Comparison of ENCODE assay signal across 8 cellular contexts in the genomic region with DNA sequence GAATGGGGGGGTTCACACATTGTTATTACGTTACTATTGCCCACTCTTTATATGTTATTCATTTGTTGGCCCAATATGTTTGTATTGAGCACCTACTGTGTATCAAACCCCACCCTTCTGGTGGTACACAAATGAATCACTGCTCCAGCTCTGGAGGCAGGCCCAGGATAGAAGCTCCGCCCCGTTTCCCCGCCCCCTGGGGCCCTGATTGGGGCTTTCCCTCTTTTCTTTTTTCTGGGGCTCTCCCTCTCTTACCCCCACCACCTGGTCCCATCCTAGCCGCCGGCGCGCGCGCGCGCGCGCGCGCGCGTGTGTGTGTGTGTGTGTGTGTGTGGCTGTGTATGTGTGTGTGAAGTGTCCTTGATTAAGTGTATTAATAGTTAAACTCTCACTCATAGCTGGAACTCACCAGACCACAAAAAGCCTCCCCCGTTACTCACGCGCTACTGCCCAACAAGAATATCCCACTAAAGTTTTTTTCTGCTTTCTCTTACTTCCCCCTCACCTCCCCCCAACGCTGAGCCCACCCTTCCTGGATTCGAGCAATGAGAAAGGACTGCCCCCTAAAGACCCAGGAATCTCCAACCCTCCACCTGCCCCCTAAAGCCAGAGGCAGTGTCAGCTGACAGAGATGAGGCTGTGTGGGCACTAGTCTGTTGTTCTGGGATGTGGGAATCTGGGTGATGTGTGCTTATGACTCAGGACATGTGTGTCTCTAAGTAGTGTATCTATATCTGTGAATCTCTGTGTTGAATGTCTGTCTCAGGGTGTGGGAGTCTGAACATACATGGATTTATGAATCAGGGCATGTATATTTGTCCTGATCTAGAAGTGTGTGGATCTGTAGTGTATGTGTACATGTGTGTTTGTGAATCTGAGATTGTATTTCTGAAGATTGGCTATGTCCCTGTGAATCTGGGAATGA. TPM values are rescaled to one million over a fixed set of nuclear protein-coding genes. Genes with fewer than 3 reads are reported as not detected.
DNase-seq lines count a peak whose midpoint lies in the region; ATAC-seq, FAIRE-seq and TF ChIP-seq lines count a peak whose summit lies in the region.

No MANE protein-coding gene starts in this region.

- no peak overlapping the region for H3K27ac Mint-ChIP-seq in activated naive CD4-positive, alpha-beta T cell treated with anti-CD3 and anti-CD28 coated beads, Interleukin-2, amount 10 ng/mL, durations not matched to agents 7 days and 5 days
- peak overlapping the region; percentile 20 for H3K27ac Mint-ChIP-seq in neural crest cell (ENCODE audit: unreplicated experiment)
- peak overlapping the region; percentile 74 for H3K27ac Mint-ChIP-seq in type B pancreatic cell

- H3K79me2 ChIP-seq in OCI-LY7 (ENCODE audit: insufficient read depth, low read depth, low read length), result peaks cover 85% of the 10 kb centered on the region

- H3K9me2 ChIP-seq in OCI-LY7 (ENCODE audit: insufficient read depth, low read length), result no peaks in the 10 kb centered on the region

- ATAC-seq in A549 (peak; percentile 20 to 53; a peak in 3 of 6 replicates), GM18519 (IDR thresholded peaks at IDR 0.05; ENCODE audit: low FRiP score, unreplicated experiment) (peak; percentile 29), HG02981 (IDR thresholded peaks at IDR 0.05; ENCODE audit: unreplicated experiment) (peak; percentile 37)

- DNase-seq in A549 (ENCODE audit: low read depth in 1 of 2, low spot score in 1 of 2) (peak; percentile 64 to 88), OCI-LY7 (ENCODE audit: low spot score) (peak; percentile 87), frontal cortex (ENCODE audit: low spot score in 2 of 2) (peak; percentile 89 to 91), neural crest cell (ENCODE audit: low read depth, low spot score) (peak; percentile 47), type B pancreatic cell (ENCODE audit: extremely low spot score, unreplicated experiment) (no peak)
- peak; percentile 72 for DNase-seq in activated naive CD4-positive, alpha-beta T cell treated with anti-CD3 and anti-CD28 coated beads, Interleukin-2, amount 10 ng/mL, durations not matched to agents 7 days and 5 days

- peaks cover 34% of the 10 kb centered on the region for H3K4me1 Mint-ChIP-seq in activated naive CD4-positive, alpha-beta T cell treated with anti-CD3 and anti-CD28 coated beads, Interleukin-2, amount 10 ng/mL, durations not matched to agents 7 days and 5 days
- H3K4me1 Mint-ChIP-seq in neural crest cell (peaks cover 67% of the 10 kb centered on the region), type B pancreatic cell (ENCODE audit: unreplicated experiment) (peaks cover 37% of the 10 kb centered on the region)

- H3K9me3 ChIP-seq in A549 (no peaks in the 10 kb centered on the region), OCI-LY7 (ENCODE audit: low read length) (no peaks in the 10 kb centered on the region)

- intact Hi-C loops in OCI-LY7 (cut with micrococcal nuclease; ENCODE audit: unreplicated experiment), result no loop called here

- H3K9me3 Mint-ChIP-seq in activated naive CD4-positive, alpha-beta T cell treated with anti-CD3 and anti-CD28 coated beads, Interleukin-2, amount 10 ng/mL, durations not matched to agents 7 days and 5 days, result no peaks in the 10 kb centered on the region
- H3K9me3 Mint-ChIP-seq in neural crest cell, result no peaks in the 10 kb centered on the region
- no peaks in the 10 kb centered on the region for H3K9me3 Mint-ChIP-seq in type B pancreatic cell

- TF ChIP-seq POLR2A in A549 (IDR thresholded peaks at IDR 0.05; ENCODE audit: low read length), result no peak

- CTCF ChIA-PET in A549 (lab: Yijun Ruan, JAX), result interaction anchor here (0.6 to 17.1 kb wide), 5 partner anchors 17 to 725 kb away, joined by 3 to 195 read pairs (median 10); no protein-coding TSS in a partner anchor
- CTCF ChIA-PET in OCI-LY7 (lab: Charles Lee; ENCODE audit: unreplicated experiment), result interaction anchor here (0.5 to 3.1 kb wide), 2 partner anchors 17 to 57 kb away, joined by 3 to 20 read pairs; no protein-coding TSS in a partner anchor
- CTCF ChIA-PET in activated naive CD4-positive, alpha-beta T cell treated with anti-CD3 and anti-CD28 coated beads, Interleukin-2, amount 10 ng/mL, durations not matched to agents 7 days and 5 days (lab: Charles Lee), result interaction anchor here (0.9 to 3.1 kb wide), 2 partner anchors 17 to 20 kb away, joined by 3 to 23 read pairs; no protein-coding TSS in a partner anchor

- H3K27ac ChIP-seq in A549 (peak overlapping the region; percentile 66 to 98), OCI-LY7 (ENCODE audit: low read depth, low read length, poor library complexity, severe bottlenecking) (peak overlapping the region; percentile 89)

- 7% methylated on average over 23 of the region's 23 CpGs for WGBS in A549 (ENCODE audit: missing lambda C conversion rate)

- H3K4me3 ChIP-seq in A549 (peak overlapping the region; percentile 16; the same call in 2 of the 3 replicates), OCI-LY7 (ENCODE audit: low read depth, low read length, poor library complexity, severe bottlenecking) (peak overlapping the region; percentile 94)

- peaks cover 89% of the 10 kb centered on the region for H3K27me3 Mint-ChIP-seq in activated naive CD4-positive, alpha-beta T cell treated with anti-CD3 and anti-CD28 coated beads, Interleukin-2, amount 10 ng/mL, durations not matched to agents 7 days and 5 days
- peaks cover 11% of the 10 kb centered on the region for H3K27me3 Mint-ChIP-seq in neural crest cell (ENCODE audit: low read depth)
- H3K27me3 Mint-ChIP-seq in type B pancreatic cell, result no peaks in the 10 kb centered on the region

- BruUV-seq in OCI-LY7 (replicated peaks; lab: Mats Ljungman, UMichigan), result TSS peak; percentile 46

- TF ChIP-seq CTCF in A549 (IDR thresholded peaks at IDR 0.05) (no peak), OCI-LY7 (conservative IDR thresholded peaks at IDR 0.05; ENCODE audit: low read length) (no peak), neural crest cell (conservative IDR thresholded peaks at IDR 0.05) (no peak), type B pancreatic cell (conservative IDR thresholded peaks at IDR 0.05) (no peak)

- TF ChIP-seq RAD21 in A549 (conservative IDR thresholded peaks at IDR 0.05 in 1 of 2, IDR thresholded peaks at IDR 0.05 in 1 of 2), result no peak

- FAIRE-seq in A549 (lab: Jason Lieb, UNC), result no peak
- no peak for FAIRE-seq in frontal cortex (lab: Jason Lieb, UNC)

- POLR2A ChIA-PET in A549 (lab: Yijun Ruan, JAX) (interaction anchor here (0.7 to 2.3 kb wide), 4 partner anchors 8 to 17 kb away, joined by 3 to 13 read pairs (median 4); no protein-coding TSS in a partner anchor), OCI-LY7 (lab: Charles Lee) (interaction anchor here (0.6 to 8.9 kb wide), 7 partner anchors 8 to 517 kb away, joined by 3 to 73 read pairs (median 4); no protein-coding TSS in a partner anchor)

- no peak for TF ChIP-seq EP300 in A549 (IDR thresholded peaks at IDR 0.05)

- H3K4me1 ChIP-seq in A549, result peaks cover 81% of the 10 kb centered on the region
- peaks cover 72% of the 10 kb centered on the region for H3K4me1 ChIP-seq in OCI-LY7 (ENCODE audit: insufficient read depth, low read length, poor library complexity, severe bottlenecking)

- H4K20me1 ChIP-seq in OCI-LY7 (ENCODE audit: insufficient read depth, low read length), result peaks cover 20% of the 10 kb centered on the region; the same call in 1 of the 2 replicates

- peaks cover 7% of the 10 kb centered on the region; the same call in 1 of the 2 replicates for H3K36me3 ChIP-seq in OCI-LY7 (ENCODE audit: insufficient read depth, low read length)

- no peak overlapping the region for H3K4me3 Mint-ChIP-seq in activated naive CD4-positive, alpha-beta T cell treated with anti-CD3 and anti-CD28 coated beads, Interleukin-2, amount 10 ng/mL, durations not matched to agents 7 days and 5 days
- H3K4me3 Mint-ChIP-seq in neural crest cell, result peak overlapping the region; percentile 35
- H3K4me3 Mint-ChIP-seq in type B pancreatic cell, result peak overlapping the region; percentile 98

- H3K36me3 Mint-ChIP-seq in activated naive CD4-positive, alpha-beta T cell treated with anti-CD3 and anti-CD28 coated beads, Interleukin-2, amount 10 ng/mL, durations not matched to agents 7 days and 5 days, result no peaks in the 10 kb centered on the region
- no peaks in the 10 kb centered on the region for H3K36me3 Mint-ChIP-seq in neural crest cell (ENCODE audit: low read depth)
- no peaks in the 10 kb centered on the region for H3K36me3 Mint-ChIP-seq in type B pancreatic cell

- H3K4me2 ChIP-seq in A549 (peak overlapping the region; percentile 99), OCI-LY7 (ENCODE audit: low read length) (peak overlapping the region; percentile 98)

- H2AFZ ChIP-seq in OCI-LY7 (ENCODE audit: low read length), result no peak overlapping the region

TF ChIP-seq in A549, 52 proteins besides CTCF, POLR2A, EP300 and RAD21 (continues in another document):
- TF ChIP-seq FOSL2 (IDR thresholded peaks at IDR 0.05) (no peak), FOSL2 (CRISPR knock-in tag; IDR thresholded peaks at IDR 0.05) (peak; percentile 53), ZFP36 (IDR thresholded peaks at IDR 0.05; ENCODE audit: borderline replicate concordance, partially characterized antibody) (no peak), JUN (IDR thresholded peaks at IDR 0.05) (0 out of 5 replicates have a peak, but pooled peaks of 1 of the 2 experiments have one; percentile 28), HEYL (CRISPR knock-in tag; IDR thresholded peaks at IDR 0.05) (no peak), NFE2L2 (conservative IDR thresholded peaks at IDR 0.05; ENCODE audit: low read length) (no peak)
- TF ChIP-seq, protein P1, sequence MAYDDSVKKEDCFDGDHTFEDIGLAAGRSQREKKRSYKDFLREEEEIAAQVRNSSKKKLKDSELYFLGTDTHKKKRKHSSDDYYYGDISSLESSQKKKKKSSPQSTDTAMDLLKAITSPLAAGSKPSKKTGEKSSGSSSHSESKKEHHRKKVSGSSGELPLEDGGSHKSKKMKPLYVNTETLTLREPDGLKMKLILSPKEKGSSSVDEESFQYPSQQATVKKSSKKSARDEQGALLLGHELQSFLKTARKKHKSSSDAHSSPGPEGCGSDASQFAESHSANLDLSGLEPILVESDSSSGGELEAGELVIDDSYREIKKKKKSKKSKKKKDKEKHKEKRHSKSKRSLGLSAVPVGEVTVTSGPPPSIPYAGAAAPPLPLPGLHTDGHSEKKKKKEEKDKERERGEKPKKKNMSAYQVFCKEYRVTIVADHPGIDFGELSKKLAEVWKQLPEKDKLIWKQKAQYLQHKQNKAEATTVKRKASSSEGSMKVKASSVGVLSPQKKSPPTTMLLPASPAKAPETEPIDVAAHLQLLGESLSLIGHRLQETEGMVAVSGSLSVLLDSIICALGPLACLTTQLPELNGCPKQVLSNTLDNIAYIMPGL (CRISPR knock-in tag; IDR thresholded peaks at IDR 0.05; ENCODE audit: borderline replicate concordance), result no peak

RNA-seq across cellular contexts. Expression of gene CXXC5, which starts 4.0 kb away (rescaled TPM):
- polyA plus RNA-seq in A549 (2011; rRNA removed), result 16.7 and 18.1 TPM in 2 replicates
- polyA plus RNA-seq in A549 (2012; cell fraction: cytosol; rRNA removed), result 19.5 and 34.4 TPM in 2 replicates
- 24.3 and 27.2 TPM in 2 replicates for polyA plus RNA-seq in A549 (2012; cell fraction: nucleus; rRNA removed)
- polyA plus RNA-seq in A549 (2017; fragmentation: RNase III; extraction: RNeasy Plus Mini Kit Qiagen cat#74134 plus additional on column Dnase treatment), result 22.5 to 32.5 TPM (median 26.1 TPM) in 3 replicates
- polyA minus RNA-seq in A549 (2011; rRNA and poly(A)+ RNA removed), result 6.9 and 12.0 TPM in 2 replicates
- 108 and 113 TPM in 2 replicates for total RNA-seq in OCI-LY7 (2014; rRNA removed; shearing (Covaris generic))
- 26.7 and 30.4 TPM in 2 replicates for total RNA-seq in OCI-LY7 (2022)
- total RNA-seq in frontal cortex, result 38.7 TPM
- total RNA-seq in neural crest cell, result 29.2 and 30.4 TPM in 2 replicates
- 46.7 and 58.6 TPM in 2 replicates for total RNA-seq in type B pancreatic cell (ENCODE audit: low replicate concordance)
